ENCODE assay signal across 1 cellular context in genomic region chr21:33403786-33404571, GRCh38.
TF ChIP-seq lines count a peak whose summit lies in the region.

No MANE protein-coding gene starts in this region.

TF ChIP-seq in HepG2, 621 proteins besides CTCF, POLR2A, EP300 and RAD21 (continued from another document and continues in another):
- peak; percentile 65 for TF ChIP-seq ZNF687 (CRISPR knock-in tag; IDR thresholded peaks at IDR 0.05)
- no peak for TF ChIP-seq ZNF724P (CRISPR knock-in tag; IDR thresholded peaks at IDR 0.05; ENCODE audit: borderline replicate concordance)
- TF ChIP-seq POLR2AphosphoS5 (IDR thresholded peaks at IDR 0.05; ENCODE audit: low read depth, low read length): peak; percentile 53; the same call in 1 of the 2 replicates
- peak; percentile 40 for TF ChIP-seq ZNF574 (CRISPR knock-in tag; IDR thresholded peaks at IDR 0.05)
- peak; percentile 98 for TF ChIP-seq ZNF770 (CRISPR knock-in tag; IDR thresholded peaks at IDR 0.05)
- no peak for TF ChIP-seq ZNF839 (CRISPR knock-in tag; IDR thresholded peaks at IDR 0.05; ENCODE audit: borderline replicate concordance)
- no peak for TF ChIP-seq ZNF567 (CRISPR knock-in tag; IDR thresholded peaks at IDR 0.05; ENCODE audit: borderline replicate concordance)
- no peak for TF ChIP-seq ZNF792 (CRISPR knock-in tag; IDR thresholded peaks at IDR 0.05)
- no peak for TF ChIP-seq ZFP36L2 (CRISPR knock-in tag; IDR thresholded peaks at IDR 0.05)
- peak; percentile 36; the same call in 1 of the 2 replicates for TF ChIP-seq ZNF3 (CRISPR knock-in tag; IDR thresholded peaks at IDR 0.05)
- peak; percentile 44; the same call in 1 of the 2 replicates for TF ChIP-seq AHDC1 (CRISPR knock-in tag; IDR thresholded peaks at IDR 0.05; ENCODE audit: borderline replicate concordance)
- TF ChIP-seq RCOR2 (CRISPR knock-in tag; IDR thresholded peaks at IDR 0.05): 0 out of 2 replicates have a peak, but pooled peaks have one; percentile 15
- TF ChIP-seq PTBP1 (IDR thresholded peaks at IDR 0.05; ENCODE audit: low read depth, low read length, poor library complexity, severe bottlenecking): no peak
- no peak for TF ChIP-seq NRL (CRISPR knock-in tag; IDR thresholded peaks at IDR 0.05; ENCODE audit: borderline replicate concordance)
- TF ChIP-seq ZNF616 (CRISPR knock-in tag; IDR thresholded peaks at IDR 0.05; ENCODE audit: low read depth): no peak
- TF ChIP-seq U2AF1 (optimal IDR thresholded peaks at IDR 0.05; ENCODE audit: low read depth, low read length): no peak
- no peak for TF ChIP-seq ZBTB7A (CRISPR knock-in tag; IDR thresholded peaks at IDR 0.05)
- peak; percentile 51; the same call in 1 of the 2 replicates for TF ChIP-seq PHF8 (CRISPR knock-in tag; IDR thresholded peaks at IDR 0.05)
- TF ChIP-seq HDAC2 (CRISPR knock-in tag; IDR thresholded peaks at IDR 0.05): peak; percentile 24; the same call in 1 of the 2 replicates
- TF ChIP-seq ZFY (CRISPR knock-in tag; IDR thresholded peaks at IDR 0.05): peak; percentile 45; the same call in 1 of the 2 replicates
- 0 out of 2 replicates have a peak, but pooled peaks have one; percentile 32 for TF ChIP-seq ZNF225 (CRISPR knock-in tag; IDR thresholded peaks at IDR 0.05)
- TF ChIP-seq EEA1 (CRISPR knock-in tag; IDR thresholded peaks at IDR 0.05; ENCODE audit: borderline replicate concordance): peak; percentile 57; the same call in 1 of the 2 replicates
- TF ChIP-seq TFDP1 (CRISPR knock-in tag; IDR thresholded peaks at IDR 0.05; ENCODE audit: borderline replicate concordance): peak; percentile 32; the same call in 1 of the 2 replicates
- TF ChIP-seq ZNF772 (CRISPR knock-in tag; IDR thresholded peaks at IDR 0.05): peak; percentile 70; the same call in 1 of the 2 replicates
- TF ChIP-seq RBFOX2 (IDR thresholded peaks at IDR 0.05; ENCODE audit: low read depth, low read length): peak; percentile 86
- no peak for TF ChIP-seq ZNF326 (CRISPR knock-in tag; IDR thresholded peaks at IDR 0.05; ENCODE audit: borderline replicate concordance)
- TF ChIP-seq MIXL1 (CRISPR knock-in tag; IDR thresholded peaks at IDR 0.05): no peak
- TF ChIP-seq GABPB1 (CRISPR knock-in tag; IDR thresholded peaks at IDR 0.05): peak; percentile 50; the same call in 1 of the 2 replicates
- no peak for TF ChIP-seq ZBTB39 (CRISPR knock-in tag; IDR thresholded peaks at IDR 0.05)
- TF ChIP-seq HMGXB4 (CRISPR knock-in tag; IDR thresholded peaks at IDR 0.05; ENCODE audit: borderline replicate concordance in 1 of 2, low read depth in 1 of 2): peak; percentile 33 to 37; a peak in 2 of 4 replicates
- 0 out of 2 replicates have a peak, but pooled peaks have one; percentile 26 for TF ChIP-seq ZBTB42 (CRISPR knock-in tag; IDR thresholded peaks at IDR 0.05)
- TF ChIP-seq HINFP (CRISPR knock-in tag; IDR thresholded peaks at IDR 0.05; ENCODE audit: low read depth): no peak
- no peak for TF ChIP-seq CREB3 (CRISPR knock-in tag; IDR thresholded peaks at IDR 0.05)
- TF ChIP-seq NFIB (CRISPR knock-in tag; IDR thresholded peaks at IDR 0.05; ENCODE audit: borderline replicate concordance): no peak
